Comparison of ENCODE assay signal across 8 cellular contexts in the genomic region with DNA sequence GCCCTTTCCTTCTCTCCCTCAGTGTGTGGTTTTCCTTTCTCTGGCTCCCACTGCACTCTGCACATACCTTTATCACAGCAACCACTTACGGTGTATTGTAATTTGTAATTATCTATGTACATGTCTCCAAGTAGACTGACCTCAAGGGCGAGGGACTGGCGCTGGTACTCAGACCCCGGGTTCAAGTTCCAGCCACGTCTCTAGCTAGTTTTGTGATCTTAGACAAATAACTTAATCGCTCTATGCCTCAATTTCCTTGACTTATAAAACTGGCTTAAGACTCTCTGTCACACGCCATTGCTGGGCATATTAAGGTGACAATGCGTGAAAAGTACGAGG. TPM values are rescaled to one million over a fixed set of nuclear protein-coding genes. Genes with fewer than 3 reads are reported as not detected.
DNase-seq lines count a peak whose midpoint lies in the region; ATAC-seq, FAIRE-seq and TF ChIP-seq lines count a peak whose summit lies in the region.

No MANE protein-coding gene starts in this region.

- no peaks in the 10 kb centered on the region for H4K20me1 ChIP-seq in mammary epithelial cell (ENCODE audit: insufficient read depth, low read length)

- TF ChIP-seq POLR2A in A549 (IDR thresholded peaks at IDR 0.05; ENCODE audit: low read length): no peak

- H3K27ac ChIP-seq in A549 (peak overlapping the region; percentile 58 to 78), HL-60 (replicated peaks) (peak overlapping the region; percentile 93), mammary epithelial cell (ENCODE audit: insufficient read depth, low read depth, low read length) (peak overlapping the region; percentile 64)

- ATAC-seq in A549: peak in 1 of 2 experiments; percentile 4; a peak in 1 of 6 replicates
- peak; percentile 10 for ATAC-seq in mucosa of descending colon
- ATAC-seq in HG02973 (IDR thresholded peaks at IDR 0.05; ENCODE audit: unreplicated experiment): no peak
- ATAC-seq in GM18517 (IDR thresholded peaks at IDR 0.05; ENCODE audit: unreplicated experiment): no peak

- FAIRE-seq in A549 (lab: Jason Lieb, UNC): no peak

- H3K9me3 ChIP-seq in A549: no peaks in the 10 kb centered on the region
- no peaks in the 10 kb centered on the region for H3K9me3 ChIP-seq in mammary epithelial cell (replicated peaks; ENCODE audit: insufficient read depth, low read length)
- H3K9me3 ChIP-seq in mucosa of descending colon: no peaks in the 10 kb centered on the region

- dilution Hi-C loops in mammary epithelial cell (cut with HindIII; ENCODE audit: low sequenced_read_pairs): no loop called here

- intact Hi-C loops in mammary epithelial cell (cut with micrococcal nuclease): loop anchor here (5.0 kb wide), 1 partner anchor 88 kb away; the partner anchor contains the start of gene TMEM41A
- intact Hi-C loops in mucosa of descending colon (cut with DNase I, micrococcal nuclease): no loop called here

- DNase-seq in A549 (ENCODE audit: low read depth in 1 of 2, low spot score in 1 of 2): no peak
- no peak for DNase-seq in HL-60 (ENCODE audit: low read depth in 1 of 2, low spot score in 1 of 2)
- no peak for DNase-seq in mammary epithelial cell
- DNase-seq in mucosa of descending colon: peak in 2 of 3 donors; percentile 47 to 51
- no peak for DNase-seq in NCI-H774 (lab: John Stamatoyannopoulos, UW)
- no peak for DNase-seq in SIG-M5 (lab: John Stamatoyannopoulos, UW)

- POLR2A ChIA-PET in A549 (lab: Yijun Ruan, JAX): interaction anchor here (0.6 to 1.7 kb wide), 12 partner anchors 11 to 345 kb away, joined by 3 to 11 read pairs (median 3); partner anchors contain the start of genes LIPH and TMEM41A

- no peak for TF ChIP-seq CTCF in A549 (IDR thresholded peaks at IDR 0.05)
- no peak for TF ChIP-seq CTCF in HL-60 (IDR thresholded peaks at IDR 0.05; ENCODE audit: insufficient read depth, low read length)
- no peak for TF ChIP-seq CTCF in mammary epithelial cell (conservative IDR thresholded peaks at IDR 0.05 in 1 of 2, IDR thresholded peaks at IDR 0.05 in 1 of 2; ENCODE audit: extremely low read depth in 1 of 2, insufficient read depth in 1 of 2, low read depth in 1 of 2, low read length in 2 of 2)
- no peak for TF ChIP-seq CTCF in mucosa of descending colon (IDR thresholded peaks at IDR 0.05)

- CTCF ChIA-PET in A549 (lab: Yijun Ruan, JAX) (interaction anchor here (0.7 to 4.3 kb wide), 3 partner anchors 10 to 710 kb away, joined by 3 to 16 read pairs (median 3); no protein-coding TSS in a partner anchor), mammary epithelial cell (lab: Charles Lee; ENCODE audit: low non-redundant PET) (interaction anchor here (1.0 kb wide), 1 partner anchor 26 kb away, joined by 3 read pairs; no protein-coding TSS in a partner anchor)

- 32% methylated on average over 9 of the region's 9 CpGs for WGBS in A549 (ENCODE audit: missing lambda C conversion rate)
- 20% methylated on average over 9 of the region's 9 CpGs for WGBS in mammary epithelial cell (ENCODE audit: low coverage, missing lambda C conversion rate)

- no peak for TF ChIP-seq RAD21 in A549 (conservative IDR thresholded peaks at IDR 0.05 in 1 of 2, IDR thresholded peaks at IDR 0.05 in 1 of 2)

- TSS peak; percentile 65 for BruUV-seq in mammary epithelial cell (replicated peaks; lab: Mats Ljungman, UMichigan)

- H3K27me3 ChIP-seq in HL-60 (ENCODE audit: insufficient read depth, poor library complexity, severe bottlenecking) (no peaks in the 10 kb centered on the region), mammary epithelial cell (ENCODE audit: insufficient read depth, low read length) (no peaks in the 10 kb centered on the region)

- peaks cover 6% of the 10 kb centered on the region; the same call in 1 of the 3 replicates for H3K4me1 ChIP-seq in A549
- H3K4me1 ChIP-seq in mammary epithelial cell (ENCODE audit: insufficient read depth, low read length): peaks cover 11% of the 10 kb centered on the region
- H3K4me1 ChIP-seq in mucosa of descending colon (ENCODE audit: low read depth): peaks cover 20% of the 10 kb centered on the region

- in situ Hi-C loops in mammary epithelial cell (cut with MboI; ENCODE audit: low sequenced_read_pairs in 2 of 2): no loop called here

- H2AFZ ChIP-seq in mammary epithelial cell (ENCODE audit: low read depth, low read length): peak overlapping the region; percentile 92

- TF ChIP-seq EP300 in A549 (IDR thresholded peaks at IDR 0.05): no peak

- H3K9ac ChIP-seq in mammary epithelial cell (ENCODE audit: insufficient read depth, low read length): peak overlapping the region; percentile 46

- H3K4me2 ChIP-seq in A549: peak overlapping the region; percentile 90
- peak overlapping the region; percentile 80 for H3K4me2 ChIP-seq in mammary epithelial cell (ENCODE audit: insufficient read depth, low read depth, low read length)

- H3K79me2 ChIP-seq in mammary epithelial cell (ENCODE audit: insufficient read depth, low read length): peaks cover 31% of the 10 kb centered on the region

- H3K36me3 ChIP-seq in mammary epithelial cell (ENCODE audit: insufficient read depth, low read length) (no peaks in the 10 kb centered on the region), mucosa of descending colon (ENCODE audit: low read depth) (no peaks in the 10 kb centered on the region)

- H3K4me3 ChIP-seq in A549 (peak overlapping the region; percentile 45), HL-60 (replicated peaks; ENCODE audit: insufficient read depth, low read length) (peak overlapping the region; percentile 92), mammary epithelial cell (replicated peaks in 1 of 3; ENCODE audit: insufficient read depth in 1 of 3, low read depth in 2 of 3, low read length in 3 of 3) (peak overlapping the region; percentile 49 to 93 (median 53)), mucosa of descending colon (peak overlapping the region; percentile 61)

TF ChIP-seq in A549, 52 proteins besides CTCF, POLR2A, EP300 and RAD21 (continues in another document):
- TF ChIP-seq RFX5 (IDR thresholded peaks at IDR 0.05) (no peak), FOXS1 (CRISPR knock-in tag; IDR thresholded peaks at IDR 0.05) (no peak), FOSB (CRISPR knock-in tag; IDR thresholded peaks at IDR 0.05) (no peak), CBX2 (IDR thresholded peaks at IDR 0.05; ENCODE audit: borderline replicate concordance, low read depth) (no peak), JUNB (IDR thresholded peaks at IDR 0.05) (no peak), HDAC2 (IDR thresholded peaks at IDR 0.05) (no peak), HOXB5 (CRISPR knock-in tag; IDR thresholded peaks at IDR 0.05) (no peak), TP53 (CRISPR knock-in tag; IDR thresholded peaks at IDR 0.05) (no peak), BCL3 (IDR thresholded peaks at IDR 0.05) (no peak)
- TF ChIP-seq, protein P1, sequence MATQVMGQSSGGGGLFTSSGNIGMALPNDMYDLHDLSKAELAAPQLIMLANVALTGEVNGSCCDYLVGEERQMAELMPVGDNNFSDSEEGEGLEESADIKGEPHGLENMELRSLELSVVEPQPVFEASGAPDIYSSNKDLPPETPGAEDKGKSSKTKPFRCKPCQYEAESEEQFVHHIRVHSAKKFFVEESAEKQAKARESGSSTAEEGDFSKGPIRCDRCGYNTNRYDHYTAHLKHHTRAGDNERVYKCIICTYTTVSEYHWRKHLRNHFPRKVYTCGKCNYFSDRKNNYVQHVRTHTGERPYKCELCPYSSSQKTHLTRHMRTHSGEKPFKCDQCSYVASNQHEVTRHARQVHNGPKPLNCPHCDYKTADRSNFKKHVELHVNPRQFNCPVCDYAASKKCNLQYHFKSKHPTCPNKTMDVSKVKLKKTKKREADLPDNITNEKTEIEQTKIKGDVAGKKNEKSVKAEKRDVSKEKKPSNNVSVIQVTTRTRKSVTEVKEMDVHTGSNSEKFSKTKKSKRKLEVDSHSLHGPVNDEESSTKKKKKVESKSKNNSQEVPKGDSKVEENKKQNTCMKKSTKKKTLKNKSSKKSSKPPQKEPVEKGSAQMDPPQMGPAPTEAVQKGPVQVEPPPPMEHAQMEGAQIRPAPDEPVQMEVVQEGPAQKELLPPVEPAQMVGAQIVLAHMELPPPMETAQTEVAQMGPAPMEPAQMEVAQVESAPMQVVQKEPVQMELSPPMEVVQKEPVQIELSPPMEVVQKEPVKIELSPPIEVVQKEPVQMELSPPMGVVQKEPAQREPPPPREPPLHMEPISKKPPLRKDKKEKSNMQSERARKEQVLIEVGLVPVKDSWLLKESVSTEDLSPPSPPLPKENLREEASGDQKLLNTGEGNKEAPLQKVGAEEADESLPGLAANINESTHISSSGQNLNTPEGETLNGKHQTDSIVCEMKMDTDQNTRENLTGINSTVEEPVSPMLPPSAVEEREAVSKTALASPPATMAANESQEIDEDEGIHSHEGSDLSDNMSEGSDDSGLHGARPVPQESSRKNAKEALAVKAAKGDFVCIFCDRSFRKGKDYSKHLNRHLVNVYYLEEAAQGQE (IDR thresholded peaks at IDR 0.05): no peak

RNA-seq across cellular contexts. Expression of gene SENP2, which starts 0.6 kb away (rescaled TPM):
- polyA plus RNA-seq in A549 (2011; rRNA removed) (16.3 and 22.4 TPM in 2 replicates), A549 (2017; fragmentation: RNase III; extraction: RNeasy Plus Mini Kit Qiagen cat#74134 plus additional on column Dnase treatment) (18.1 to 22.7 TPM (median 19.7 TPM) in 3 replicates), mammary epithelial cell (7.7 TPM)
- 3.1 TPM in 2 replicates for polyA plus RNA-seq in A549 (2012; cell fraction: cytosol; rRNA removed)
- 1.5 and 2.7 TPM in 2 replicates for polyA plus RNA-seq in A549 (2012; cell fraction: nucleus; rRNA removed)
- polyA minus RNA-seq in A549 (2011; rRNA and poly(A)+ RNA removed): 5.0 and 5.9 TPM in 2 replicates
- total RNA-seq in mammary epithelial cell (10 to 100 TPM; 27.5 to 41.7 TPM), mucosa of descending colon (10 to 100 TPM; 27.1 to 40.5 (median 28.4) TPM)
- polyA minus RNA-seq in mammary epithelial cell: 18.1 TPM

RNA-seq across cellular contexts. Expression of gene LIPH, which starts 33.1 kb away (rescaled TPM):
- 34.9 and 38.9 TPM in 2 replicates for polyA plus RNA-seq in A549 (2011; rRNA removed)
- 3.9 and 4.6 TPM in 2 replicates for polyA plus RNA-seq in A549 (2012; cell fraction: cytosol; rRNA removed)
- 3.7 and 4.4 TPM in 2 replicates for polyA plus RNA-seq in A549 (2012; cell fraction: nucleus; rRNA removed)
- polyA plus RNA-seq in A549 (2017; fragmentation: RNase III; extraction: RNeasy Plus Mini Kit Qiagen cat#74134 plus additional on column Dnase treatment): 6.9 to 8.7 TPM (median 7.8 TPM) in 3 replicates
- polyA minus RNA-seq in A549 (2011; rRNA and poly(A)+ RNA removed): 26.1 and 26.6 TPM in 2 replicates
- total RNA-seq in mammary epithelial cell: under 1 TPM; 0.38 to 0.50 TPM
- 0.18 TPM for polyA plus RNA-seq in mammary epithelial cell
- polyA minus RNA-seq in mammary epithelial cell: not detected
- total RNA-seq in mucosa of descending colon: 100 to 1,000 TPM in 2 of 3 donors, 10 to 100 TPM in 1; 46.3 to 165 (median 122) TPM

Comparison
In these comparisons a context has a peak if more than half of its experiments do, and no peak if none do; other contexts are left out.
1. DNase-seq: peak in mucosa of descending colon (2 of 3); none in A549 (0 of 2), HL-60 (0 of 2), mammary epithelial cell (single experiment), NCI-H774 (single experiment) and SIG-M5 (single experiment).
2. RNA of gene LIPH, which starts 33.1 kb away (total RNA-seq): 46.3 to 165 TPM in mucosa of descending colon; 0.38 to 0.50 TPM in mammary epithelial cell; every median in the first group is over 10 times any median in the second.
3. Peak in every context shown above with its lines, with median percentiles within 50 percentile points of each other: H3K27ac ChIP-seq and H3K4me3 ChIP-seq.